13 cellular contexts compared by ENCODE assay signal in the genomic region with DNA sequence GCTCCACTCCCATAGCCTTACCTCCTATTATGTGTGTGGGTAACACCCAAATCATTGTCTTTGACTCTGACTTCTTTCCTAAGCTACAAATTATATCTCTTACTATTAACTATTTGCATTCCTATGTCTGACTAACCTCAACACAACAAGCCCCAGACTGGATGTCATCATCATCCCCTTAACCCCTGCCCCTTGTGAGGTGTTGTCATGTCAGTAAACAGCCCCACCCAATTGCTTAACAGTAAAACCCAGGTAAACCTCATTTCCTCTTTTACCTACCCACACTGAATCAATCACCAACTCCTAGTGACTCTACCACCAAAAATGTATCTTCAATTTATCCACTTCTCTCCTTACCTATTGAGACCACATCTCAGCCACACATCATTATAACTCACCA. TPM values are rescaled to one million over a fixed set of nuclear protein-coding genes. Genes with fewer than 3 reads are reported as not detected.
DNase-seq lines count a peak whose midpoint lies in the region; ATAC-seq and TF ChIP-seq lines count a peak whose summit lies in the region.
"Had no signal": no experiment of that assay in that cellular context is flagged by ENCODE, and none has a peak within 500 bp of the region (broad histone marks: within the 10 kb centered on the region; RNA-seq: fewer than 3 reads in every experiment).

No MANE protein-coding gene starts in this region.

- H2BK20ac ChIP-seq in IMR-90 (ENCODE audit: low read depth, low read length), result no peak overlapping the region

- DNase-seq in DND-41, result no peak
- DNase-seq in IMR-90, result peak; percentile 40
- no peak for DNase-seq in mesothelial cell of epicardium (ENCODE audit: low spot score in 2 of 2, unreplicated experiment in 2 of 2)
- no peak for DNase-seq in NOMO-1 (lab: John Stamatoyannopoulos, UW; ENCODE audit: unreplicated experiment in 2 of 2)
- no peak for DNase-seq in MM.1S
- DNase-seq: effector memory CD4-positive, alpha-beta T cell; immature natural killer cell; SJCRH30 had no signal

- H4K20me1 ChIP-seq in DND-41 (ENCODE audit: insufficient read depth, low read length) (peaks cover 12% of the 10 kb centered on the region; the same call in 1 of the 2 replicates), IMR-90 (ENCODE audit: insufficient read depth, low read length) (no peaks in the 10 kb centered on the region; the same call in 1 of the 2 replicates), MM.1S (ENCODE audit: insufficient read depth, low read length) (no peaks in the 10 kb centered on the region)

- no peaks in the 10 kb centered on the region for H3F3A ChIP-seq in MM.1S (ENCODE audit: insufficient read depth, low read length)

- H2AK5ac ChIP-seq in IMR-90 (ENCODE audit: low read depth, low read length), result peak overlapping the region; percentile 66; the same call in 1 of the 2 replicates

- 0 out of 2 replicates have a peak overlapping the region, but pooled peaks have one; percentile 64 for H3K23ac ChIP-seq in IMR-90 (ENCODE audit: low read depth, low read length)

- peaks cover 96% of the 10 kb centered on the region for H3K79me2 ChIP-seq in DND-41 (ENCODE audit: insufficient read depth, low read length)
- peaks cover 88% of the 10 kb centered on the region for H3K79me2 ChIP-seq in MM.1S (ENCODE audit: low read length)

- H3K9ac ChIP-seq in DND-41 (ENCODE audit: low read depth, low read length), result no peak overlapping the region
- no peak overlapping the region for H3K9ac ChIP-seq in IMR-90 (ENCODE audit: low read depth, low read length)
- H3K9ac ChIP-seq in MM.1S (ENCODE audit: low read length), result no peak overlapping the region

- no peak for TF ChIP-seq RAD21 in IMR-90 (IDR thresholded peaks at IDR 0.05; ENCODE audit: low read length)

- H2BK5ac ChIP-seq in IMR-90 (ENCODE audit: low read depth, low read length, poor library complexity, severe bottlenecking), result no peak overlapping the region

- H3K27ac ChIP-seq in DND-41 (ENCODE audit: low read length), result no peak overlapping the region
- no peak overlapping the region for H3K27ac ChIP-seq in IMR-90 (ENCODE audit: insufficient read depth, low read length)
- no peak overlapping the region for H3K27ac ChIP-seq in MM.1S (ENCODE audit: low read length)
- H3K27ac ChIP-seq: SJCRH30 had no signal

- H3K14ac ChIP-seq in IMR-90 (replicated peaks; ENCODE audit: low read depth, low read length), result no peak overlapping the region

- intact Hi-C loops in IMR-90 (cut with micrococcal nuclease), result loop anchor here (5.0 kb wide), 1 partner anchor 129 kb away; no protein-coding TSS in a partner anchor

- H3K27me3 Mint-ChIP-seq in brain (peaks cover 11% of the 10 kb centered on the region), mesothelial cell of epicardium (ENCODE audit: low read depth) (no peaks in the 10 kb centered on the region)
- H3K27me3 Mint-ChIP-seq: natural killer cell treated with Interleukin-12 subunit alpha and Interleukin-12 subunit beta and Interleukin-15 and Interleukin-18, amount 100 ng/mL, for 72 hours had no signal

- H4K5ac ChIP-seq in IMR-90 (ENCODE audit: low read depth, low read length), result no peak overlapping the region

- H3K4me3 Mint-ChIP-seq in brain (peak overlapping the region; percentile 28 to 61 (median 45)), mesothelial cell of epicardium (no peak overlapping the region)

- no peak overlapping the region for H3K18ac ChIP-seq in IMR-90 (ENCODE audit: low read depth, low read length)

- no peak overlapping the region for H4K91ac ChIP-seq in IMR-90 (ENCODE audit: insufficient read depth, low read depth, low read length)

- no peak overlapping the region for H2BK120ac ChIP-seq in IMR-90 (ENCODE audit: low read depth, low read length)

- H3K36me3 ChIP-seq in DND-41 (ENCODE audit: insufficient read depth, low read length) (peaks cover 30% of the 10 kb centered on the region), IMR-90 (ENCODE audit: control insufficient read depth, insufficient read depth, low read length) (peaks cover 4% of the 10 kb centered on the region), MM.1S (replicated peaks; ENCODE audit: insufficient read depth, low read length) (peaks cover 4% of the 10 kb centered on the region)

- H3K9me3 ChIP-seq in DND-41 (ENCODE audit: insufficient read depth, low read length, severe bottlenecking) (no peaks in the 10 kb centered on the region), IMR-90 (ENCODE audit: control insufficient read depth, insufficient read depth, low read length) (no peaks in the 10 kb centered on the region), MM.1S (replicated peaks; ENCODE audit: insufficient read depth, low read length) (no peaks in the 10 kb centered on the region)
- H3K9me3 ChIP-seq: SJCRH30 had no signal

- H3K36me3 Mint-ChIP-seq in brain (peaks cover 4% of the 10 kb centered on the region), mesothelial cell of epicardium (peaks cover 7% of the 10 kb centered on the region)

- ATAC-seq in DND-41 (ENCODE audit: insufficient read depth, low read depth), result no peak
- ATAC-seq in IMR-90 (ENCODE audit: low read depth), result no peak
- ATAC-seq in HG02870 (IDR thresholded peaks at IDR 0.05; ENCODE audit: unreplicated experiment), result no peak
- no peak for ATAC-seq in GM18517 (IDR thresholded peaks at IDR 0.05; ENCODE audit: unreplicated experiment)
- ATAC-seq: activated CD4-positive, CD25-positive, alpha-beta regulatory T cell treated with anti-CD3 and anti-CD28 coated beads, Interleukin-2, amount 50 U/mL, for 24 hours; natural killer cell treated with Interleukin-12 subunit alpha and Interleukin-12 subunit beta and Interleukin-15 and Interleukin-18, amount 100 ng/mL, for 72 hours had no signal

- POLR2A ChIA-PET in IMR-90 (lab: Charles Lee; ENCODE audit: unreplicated experiment), result no interaction called here

- in situ Hi-C loops in IMR-90 (cut with MboI; ENCODE audit: low sequenced_read_pairs), result no loop called here

- H3K4me3 ChIP-seq in DND-41 (ENCODE audit: low read depth in 1 of 2, low read length in 2 of 2) (no peak overlapping the region), IMR-90 (ENCODE audit: insufficient read depth, low read depth, low read length) (no peak overlapping the region), MM.1S (ENCODE audit: low read length) (no peak overlapping the region)
- H3K4me3 ChIP-seq: SJCRH30 had no signal

- no peak overlapping the region for H2AK9ac ChIP-seq in IMR-90 (replicated peaks; ENCODE audit: low read depth, low read length, poor library complexity)

- no peak overlapping the region for H3K56ac ChIP-seq in IMR-90 (ENCODE audit: extremely low read depth, insufficient read depth, low read length)

- H3K4me2 ChIP-seq in DND-41 (ENCODE audit: insufficient read depth, low read length) (peak overlapping the region; percentile 87; the same call in 1 of the 2 replicates), IMR-90 (ENCODE audit: low read depth, low read length) (no peak overlapping the region; the same call in 1 of the 2 replicates), MM.1S (ENCODE audit: low read depth, low read length) (no peak overlapping the region)

- H3K27ac Mint-ChIP-seq in brain (peak overlapping the region in 3 of 5 experiments; percentile 0 to 74 (median 51)), mesothelial cell of epicardium (peak overlapping the region; percentile 13)

- H3K4ac ChIP-seq in IMR-90 (ENCODE audit: low read depth, low read length), result no peak overlapping the region

- H2AFZ ChIP-seq in DND-41 (ENCODE audit: low read depth, low read length), result no peak overlapping the region
- no peak overlapping the region for H2AFZ ChIP-seq in IMR-90 (replicated peaks; ENCODE audit: low read length, poor library complexity)
- H2AFZ ChIP-seq in MM.1S (ENCODE audit: low read length), result no peak overlapping the region

- H3K4me1 Mint-ChIP-seq in brain (peaks cover 59% of the 10 kb centered on the region), mesothelial cell of epicardium (peaks cover 25% of the 10 kb centered on the region)

- CTCF ChIA-PET in IMR-90 (lab: Yijun Ruan, JAX), result no interaction called here

- H3K9me3 Mint-ChIP-seq in brain (no peaks in the 10 kb centered on the region), mesothelial cell of epicardium (no peaks in the 10 kb centered on the region)
- H3K9me3 Mint-ChIP-seq: immature natural killer cell; natural killer cell treated with Interleukin-12 subunit alpha and Interleukin-12 subunit beta and Interleukin-15 and Interleukin-18, amount 100 ng/mL, for 72 hours had no signal

- dilution Hi-C loops in IMR-90 (cut with HindIII; ENCODE audit: low sequenced_read_pairs, unreplicated experiment), result no loop called here

- H3K27me3 ChIP-seq in DND-41 (ENCODE audit: insufficient read depth, low read length, poor library complexity) (no peaks in the 10 kb centered on the region), IMR-90 (ENCODE audit: control insufficient read depth, insufficient read depth, low read length) (no peaks in the 10 kb centered on the region), MM.1S (replicated peaks; ENCODE audit: insufficient read depth, low read length) (no peaks in the 10 kb centered on the region)
- H3K27me3 ChIP-seq: SJCRH30 had no signal

- H3K9me2 ChIP-seq in MM.1S (replicated peaks; ENCODE audit: insufficient read depth, low read length), result no peaks in the 10 kb centered on the region

- BruUV-seq in IMR-90 (replicated peaks; lab: Mats Ljungman, UMichigan), result no TSS peak

- no peak for TF ChIP-seq CTCF in DND-41 (IDR thresholded peaks at IDR 0.05; ENCODE audit: borderline replicate concordance, extremely low read depth, low read length, poor library complexity, severe bottlenecking)
- no peak for TF ChIP-seq CTCF in IMR-90 (conservative IDR thresholded peaks at IDR 0.05; ENCODE audit: low read depth, low read length)
- TF ChIP-seq CTCF in brain (conservative IDR thresholded peaks at IDR 0.05), result no peak
- no peak for TF ChIP-seq CTCF in mesothelial cell of epicardium (IDR thresholded peaks at IDR 0.05; ENCODE audit: unreplicated experiment)
- TF ChIP-seq CTCF in MM.1S (IDR thresholded peaks at IDR 0.05; ENCODE audit: low read length), result no peak

- no peak overlapping the region for H4K8ac ChIP-seq in IMR-90 (ENCODE audit: low read depth in 2 of 2, low read length in 2 of 2)

- H3K9me1 ChIP-seq in IMR-90 (ENCODE audit: insufficient read depth, low read length), result peaks cover 13% of the 10 kb centered on the region

- no peak for TF ChIP-seq POLR2A in IMR-90 (IDR thresholded peaks at IDR 0.05; ENCODE audit: low read depth, low read length)

- peaks cover 44% of the 10 kb centered on the region for H3K4me1 ChIP-seq in DND-41 (ENCODE audit: insufficient read depth, low read length)
- H3K4me1 ChIP-seq in IMR-90 (ENCODE audit: control insufficient read depth, insufficient read depth, low read length), result peaks cover 5% of the 10 kb centered on the region
- peaks cover 31% of the 10 kb centered on the region for H3K4me1 ChIP-seq in MM.1S (ENCODE audit: low read length)

- peaks cover 33 to 51% of the 10 kb centered on the region in 2 experiments for H3K79me1 ChIP-seq in IMR-90 (ENCODE audit: low read depth in 1 of 2, low read length in 2 of 2)

- no peak overlapping the region for H2BK15ac ChIP-seq in IMR-90 (ENCODE audit: low read depth, low read length)

RNA-seq across cellular contexts. Expression of gene SREK1IP1, which starts 2.4 kb away (rescaled TPM):
- 6.5 and 8.3 TPM in 2 replicates for total RNA-seq in IMR-90 (2012; rRNA removed)
- 3.3 TPM in 2 replicates for polyA plus RNA-seq in IMR-90 (2012; rRNA removed)
- 1.1 TPM in 2 replicates for polyA plus RNA-seq in IMR-90 (2012; cell fraction: cytosol; rRNA removed)
- 0.74 and 1.4 TPM in 2 replicates for polyA plus RNA-seq in IMR-90 (2012; cell fraction: nucleus; rRNA removed; ENCODE audit: low replicate concordance)
- polyA plus RNA-seq in brain (ENCODE audit: insufficient read depth, low read depth, low replicate concordance), result 5.4 TPM
- 20.9 to 25.9 TPM (median 23.4 TPM) in 3 replicates for total RNA-seq in mesothelial cell of epicardium

RNA-seq across cellular contexts. Expression of gene CWC27, which starts 2.6 kb away (rescaled TPM):
- total RNA-seq in IMR-90 (2012; rRNA removed) (13.3 and 34.4 TPM in 2 replicates), mesothelial cell of epicardium (28.6 to 30.0 TPM (median 29.3 TPM) in 3 replicates)
- polyA plus RNA-seq in IMR-90 (2012; rRNA removed) (15.3 and 17.1 TPM in 2 replicates), brain (ENCODE audit: insufficient read depth, low read depth, low replicate concordance) (16.3 TPM)
- polyA plus RNA-seq in IMR-90 (2012; cell fraction: cytosol; rRNA removed), result 1.3 and 1.6 TPM in 2 replicates
- polyA plus RNA-seq in IMR-90 (2012; cell fraction: nucleus; rRNA removed; ENCODE audit: low replicate concordance), result 0.41 and 3.6 TPM in 2 replicates
